In the genomic region with DNA sequence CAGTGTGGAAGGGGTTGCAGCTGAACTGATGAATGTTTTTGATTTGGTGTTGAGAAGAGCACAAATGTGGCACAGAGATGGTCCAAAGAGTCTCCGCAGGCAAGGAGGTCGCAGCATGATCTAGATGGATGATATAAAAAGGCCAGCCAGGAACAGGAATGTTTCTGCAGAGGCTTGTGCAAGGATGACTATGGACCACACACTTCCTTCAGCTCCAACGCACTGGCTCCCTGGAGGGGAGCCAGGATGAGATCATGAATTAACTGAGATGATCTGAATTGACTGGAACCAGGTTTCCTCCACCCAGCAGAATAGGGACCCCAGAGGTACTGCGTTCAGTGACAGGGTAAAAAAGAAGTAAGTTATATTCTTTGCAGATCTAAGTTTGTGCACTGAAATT, we compare ENCODE assay signal across 16 cellular contexts.
DNase-seq lines count a peak whose midpoint lies in the region; ATAC-seq and TF ChIP-seq lines count a peak whose summit lies in the region.
"Had no signal": no experiment of that assay in that cellular context is flagged by ENCODE, and none has a peak within 500 bp of the region (broad histone marks: within the 10 kb centered on the region; RNA-seq: fewer than 3 reads in every experiment).

No MANE protein-coding gene starts in this region.

- H3K27ac ChIP-seq in right atrium auricular region: no peak overlapping the region
- H3K27ac ChIP-seq: VCaP had no signal

- H3K4me1 ChIP-seq in right atrium auricular region (no peaks in the 10 kb centered on the region), adipocyte (ENCODE audit: control insufficient read depth, insufficient read depth, low read length) (peaks cover 13% of the 10 kb centered on the region)

- no peak overlapping the region for H3K9ac ChIP-seq in adipocyte (ENCODE audit: low read length)

- H3K27me3 ChIP-seq in right atrium auricular region (no peaks in the 10 kb centered on the region), adipocyte (replicated peaks; ENCODE audit: control insufficient read depth, insufficient read depth, low read length) (no peaks in the 10 kb centered on the region)

- ATAC-seq in Right ventricle myocardium superior (ENCODE audit: poor library complexity) (peak; percentile 45), GM19463 (IDR thresholded peaks at IDR 0.05; ENCODE audit: unreplicated experiment) (no peak)
- ATAC-seq: esophagus mucosa, HCT116 had no signal

- DNase-seq in Right ventricle myocardium superior (no peak), right atrium auricular region (ENCODE audit: low spot score) (no peak), adipocyte (ENCODE audit: low read depth) (peak; percentile 62), fibroblast of the aortic adventitia (ENCODE audit: low read depth) (peak; percentile 71), MV-4-11 (lab: John Stamatoyannopoulos, UW) (no peak), activated gamma-delta T cell treated with Interleukin-2 at 50 U/mL for 16 hours (no peak), NCI-H2107 (lab: John Stamatoyannopoulos, UW) (no peak)
- DNase-seq: activated naive CD4-positive, alpha-beta T cell treated with anti-CD3 and anti-CD28 coated beads, Interleukin-2, amount 50 U/mL, for 16 hours; cerebellar nuclear complex; Karpas-422; NCI-H2081 treated with DMSO at 0.1 percent for 48 hours; NCI-H774 had no signal

- H3K36me3 ChIP-seq in right atrium auricular region (no peaks in the 10 kb centered on the region), adipocyte (ENCODE audit: control insufficient read depth, insufficient read depth, low read length, severe bottlenecking) (no peaks in the 10 kb centered on the region)

- TF ChIP-seq CTCF in right atrium auricular region (IDR thresholded peaks at IDR 0.05) (no peak), fibroblast of the aortic adventitia (IDR thresholded peaks at IDR 0.05; ENCODE audit: insufficient read depth, low read length) (no peak)

- H3K9me3 ChIP-seq in right atrium auricular region (peaks cover 5 to 12% of the 10 kb centered on the region in 2 donors), adipocyte (ENCODE audit: control insufficient read depth, low read length) (peaks cover 3% of the 10 kb centered on the region)

- no peak overlapping the region for H3K4me3 ChIP-seq in right atrium auricular region
- H3K4me3 ChIP-seq in adipocyte (ENCODE audit: low read length): no peak overlapping the region
- no peak overlapping the region for H3K4me3 ChIP-seq in fibroblast of the aortic adventitia (ENCODE audit: low read depth, low read length)

- intact Hi-C loops in Right ventricle myocardium superior (cut with DNase I): no loop called here

Comparison
In these comparisons a context has a peak if more than half of its experiments do, and no peak if none do; other contexts are left out.
1. DNase-seq: peak in adipocyte (single experiment) and fibroblast of the aortic adventitia (single experiment); none in Right ventricle myocardium superior (single experiment), right atrium auricular region (single experiment), MV-4-11 (single experiment), activated gamma-delta T cell treated with Interleukin-2 at 50 U/mL for 16 hours (single experiment) and NCI-H2107 (single experiment).